ENCODE assay signal across 8 cellular contexts in the genomic region with DNA sequence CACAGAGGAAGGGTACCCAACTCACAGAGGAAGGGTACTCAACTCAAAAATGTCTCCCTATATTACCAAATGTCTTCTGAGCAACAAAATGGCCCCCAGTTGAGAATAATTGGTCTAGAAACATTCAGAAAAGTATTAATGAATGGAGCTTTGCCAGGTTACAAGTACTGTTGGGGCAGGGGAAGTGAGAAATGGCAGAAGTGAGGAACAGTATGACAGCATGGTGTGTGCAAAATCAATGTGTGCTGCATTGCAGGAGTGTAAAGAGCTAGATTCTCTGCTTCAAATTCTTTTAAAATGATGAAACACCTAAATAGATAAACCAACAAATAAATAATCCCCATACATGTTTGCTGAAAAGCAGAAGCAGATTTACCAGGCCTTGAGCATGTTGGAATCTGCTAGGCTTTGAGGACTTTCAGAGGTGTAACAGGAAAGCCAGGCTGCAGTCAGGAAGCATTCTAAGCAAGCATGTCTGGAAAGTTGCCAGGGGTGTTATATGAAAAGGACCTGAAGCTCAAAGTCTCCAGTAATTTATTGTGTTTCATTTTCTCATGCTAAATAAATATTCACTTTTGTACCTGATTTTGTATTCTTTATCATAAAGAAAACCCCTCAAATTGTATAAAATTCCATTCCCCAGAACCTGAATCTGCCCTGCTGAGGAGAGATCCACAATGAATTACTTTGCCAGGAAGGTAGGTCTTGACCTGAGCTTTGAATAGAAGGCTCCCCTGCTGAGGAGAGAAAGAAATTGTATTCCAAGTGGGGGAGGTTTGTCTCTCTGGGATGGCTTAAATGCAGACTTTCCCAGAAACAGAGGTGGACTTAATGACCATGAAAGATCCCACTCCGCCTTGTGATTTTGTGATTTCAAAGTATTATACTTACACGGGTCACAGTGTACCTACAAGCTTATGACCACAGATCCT.
DNase-seq lines count a peak whose midpoint lies in the region; ATAC-seq, FAIRE-seq and TF ChIP-seq lines count a peak whose summit lies in the region.

No MANE protein-coding gene starts in this region.

- H3K27ac ChIP-seq in HUES48 (ENCODE audit: low read depth, low read length) (peak overlapping the region; percentile 69), astrocyte (ENCODE audit: low read depth, low read length) (no peak overlapping the region), upper lobe of left lung (no peak overlapping the region)

- no peaks in the 10 kb centered on the region for H3K79me2 ChIP-seq in astrocyte (ENCODE audit: insufficient read depth, low read length)

- H3K27me3 Mint-ChIP-seq in astrocyte (ENCODE audit: low read depth, unreplicated experiment) = no peaks in the 10 kb centered on the region

- H3K36me3 Mint-ChIP-seq in astrocyte (ENCODE audit: low read depth, unreplicated experiment) = no peaks in the 10 kb centered on the region

- H3K4me2 ChIP-seq in astrocyte (ENCODE audit: low read length) = peak overlapping the region; percentile 19

- no peak overlapping the region for H3K27ac Mint-ChIP-seq in astrocyte (ENCODE audit: unreplicated experiment)

- H3K9ac ChIP-seq in HUES48 (ENCODE audit: low read depth, low read length) (no peak overlapping the region), astrocyte (ENCODE audit: low read length) (no peak overlapping the region)

- H2AFZ ChIP-seq in astrocyte (ENCODE audit: low read depth, low read length) = no peak overlapping the region

- peaks cover 17% of the 10 kb centered on the region for H3K4me1 Mint-ChIP-seq in astrocyte (ENCODE audit: low read depth, unreplicated experiment)

- no peak for FAIRE-seq in astrocyte (lab: Jason Lieb, UNC)

- TF ChIP-seq POLR2A in upper lobe of left lung (IDR thresholded peaks at IDR 0.05) = no peak

- H4K20me1 ChIP-seq in astrocyte (ENCODE audit: insufficient read depth, low read length) = no peaks in the 10 kb centered on the region

- H3K9me3 ChIP-seq in HUES48 (ENCODE audit: control insufficient read depth, insufficient read depth, low read length) = no peaks in the 10 kb centered on the region
- H3K9me3 ChIP-seq in astrocyte (ENCODE audit: insufficient read depth, low read depth, low read length) = no peaks in the 10 kb centered on the region
- no peaks in the 10 kb centered on the region for H3K9me3 ChIP-seq in upper lobe of left lung

- WGBS in upper lobe of left lung, 2 donors = 90 to 93% methylated on average over 2 of the region's 2 CpGs

- DNase-seq in astrocyte (ENCODE audit: low read depth) (no peak), myocyte (ENCODE audit: low read depth) (peak; percentile 33), upper lobe of left lung (no peak)
- DNase-seq in stimulated activated CD4-positive, alpha-beta T cell treated with anti-CD3 and anti-CD28 coated beads, Interleukin-12 subunit alpha, Interleukin-12 subunit beta, amount 100 ng/mL, for 4 hours = no peak
- no peak for DNase-seq in stimulated activated CD4-positive, alpha-beta T cell treated with anti-CD3 and anti-CD28 coated beads, Interleukin-4, amount 100 ng/mL, for 4 hours
- DNase-seq in activated effector memory CD4-positive, alpha-beta T cell treated with Interleukin-2 at 50 U/mL for 16 hours = no peak

- no peak for TF ChIP-seq EP300 in upper lobe of left lung (IDR thresholded peaks at IDR 0.05)

- no peak overlapping the region for H3K4me3 Mint-ChIP-seq in astrocyte (ENCODE audit: unreplicated experiment)

- peak; percentile 60 for ATAC-seq in GM19372 (IDR thresholded peaks at IDR 0.05; ENCODE audit: low read depth, unreplicated experiment)
- no peak for ATAC-seq in upper lobe of left lung (ENCODE audit: low FRiP score in 2 of 2)

- H3K4me3 ChIP-seq in HUES48 (ENCODE audit: low read depth, low read length) (peak overlapping the region; percentile 23; the same call in 1 of the 2 replicates), astrocyte (ENCODE audit: insufficient read depth, low read depth, low read length) (no peak overlapping the region), upper lobe of left lung (no peak overlapping the region)

- no peak for TF ChIP-seq CTCF in astrocyte (IDR thresholded peaks at IDR 0.05; ENCODE audit: insufficient read depth, low read depth, low read length)
- no peak for TF ChIP-seq CTCF in upper lobe of left lung (IDR thresholded peaks at IDR 0.05)

- H3K36me3 ChIP-seq in HUES48 (ENCODE audit: control insufficient read depth, insufficient read depth, low read length) (no peaks in the 10 kb centered on the region), astrocyte (ENCODE audit: insufficient read depth, low read length) (no peaks in the 10 kb centered on the region), upper lobe of left lung (no peaks in the 10 kb centered on the region)

- peaks cover 42% of the 10 kb centered on the region for H3K4me1 ChIP-seq in HUES48 (ENCODE audit: control insufficient read depth, insufficient read depth, low read length)
- H3K4me1 ChIP-seq in astrocyte (ENCODE audit: insufficient read depth, low read length) = peaks cover 18% of the 10 kb centered on the region
- H3K4me1 ChIP-seq in upper lobe of left lung = peaks cover 0 to 6% (median 0%) of the 10 kb centered on the region in 4 donors

- H3K9me3 Mint-ChIP-seq in astrocyte (ENCODE audit: unreplicated experiment) = no peaks in the 10 kb centered on the region

- no peaks in the 10 kb centered on the region for H3K27me3 ChIP-seq in HUES48 (ENCODE audit: control insufficient read depth, insufficient read depth, low read length)
- no peaks in the 10 kb centered on the region for H3K27me3 ChIP-seq in astrocyte (ENCODE audit: insufficient read depth, low read length)
- H3K27me3 ChIP-seq in upper lobe of left lung = no peaks in the 10 kb centered on the region
